Comparison of ENCODE assay signal across 23 cellular contexts in the genomic region with DNA sequence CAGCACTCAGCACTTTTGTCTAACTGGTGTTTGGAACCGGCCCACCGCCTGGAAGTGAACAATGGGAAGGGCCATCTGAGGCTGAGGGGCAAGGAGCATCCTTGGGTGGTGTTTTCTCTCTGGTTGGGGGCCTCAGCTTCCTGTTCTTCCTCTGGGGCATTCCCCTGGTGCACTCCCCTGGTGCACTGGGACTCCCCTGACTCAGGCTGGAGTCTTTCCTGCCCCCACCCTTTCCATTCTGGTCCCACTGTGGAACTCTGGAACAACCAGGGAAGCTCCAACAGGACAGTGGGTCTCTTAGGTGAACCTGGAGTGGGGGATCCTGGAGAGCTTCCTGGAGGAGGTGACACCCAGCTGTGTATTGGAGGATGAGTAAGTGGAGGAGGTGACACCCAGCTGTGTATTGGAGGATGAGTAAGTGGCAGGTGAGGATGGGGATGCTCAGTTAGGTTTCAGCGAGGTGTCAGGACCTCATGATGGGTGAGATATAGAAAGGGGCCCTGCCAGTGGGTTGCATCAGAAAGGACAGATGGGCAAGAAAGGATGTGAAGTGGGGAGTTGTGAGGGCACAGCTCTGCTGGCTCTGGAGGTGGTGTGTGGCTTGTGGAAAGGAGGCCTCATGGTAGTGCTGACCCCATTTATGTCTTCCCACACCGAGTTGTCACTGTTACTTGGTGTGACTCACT.
DNase-seq lines count a peak whose midpoint lies in the region; ATAC-seq and TF ChIP-seq lines count a peak whose summit lies in the region.
"Had no signal": no experiment of that assay in that cellular context is flagged by ENCODE, and none has a peak within 500 bp of the region (broad histone marks: within the 10 kb centered on the region; RNA-seq: fewer than 3 reads in every experiment).

No MANE protein-coding gene starts in this region.

- peaks cover 5% of the 10 kb centered on the region; the same call in 1 of the 2 replicates for H3K79me2 ChIP-seq in PC-3 (ENCODE audit: low read length)

- ATAC-seq in activated T-cell treated with anti-CD3 and anti-CD28 coated beads, Interleukin-2, amount 50 U/mL, for 72 hours (replicated peaks in 1 of 2) = peak; percentile 90 to 93
- ATAC-seq in PC-3 = no peak
- peak; percentile 83 for ATAC-seq in stimulated activated naive CD8-positive, alpha-beta T cell treated with anti-CD3 and anti-CD28 coated beads, Interleukin-15, Interleukin-2, amounts not matched to agents 100 U/mL and 50 U/mL, for 24 hours
- ATAC-seq in effector memory CD8-positive, alpha-beta T cell (replicated peaks) = no peak
- no peak for ATAC-seq in HG02973 (IDR thresholded peaks at IDR 0.05; ENCODE audit: unreplicated experiment)
- no peak for ATAC-seq in GM19035 (IDR thresholded peaks at IDR 0.05; ENCODE audit: unreplicated experiment)
- ATAC-seq: body of pancreas, mucosa of descending colon had no signal

- peak; percentile 56 to 71 for DNase-seq in activated T-cell treated with anti-CD3 and anti-CD28 coated beads, Interleukin-2, amount 50 U/mL, for 72 hours
- no peak for DNase-seq in activated T-cell treated with anti-CD3 and anti-CD28 coated beads, Interleukin-2, amount 50 U/mL, for 24 hours
- DNase-seq in PC-3 (no peak), epithelial cell of prostate (ENCODE audit: low read depth, low spot score) (no peak)
- peak; percentile 30 for DNase-seq in stimulated activated naive CD8-positive, alpha-beta T cell treated with anti-CD3 and anti-CD28 coated beads, Interleukin-15, Interleukin-2, amounts not matched to agents 100 U/mL and 50 U/mL, for 24 hours
- no peak for DNase-seq in effector memory CD8-positive, alpha-beta T cell
- DNase-seq: body of pancreas, DMS79, GDM1, kidney glomerular epithelial cell, mucosa of descending colon, NCI-H1105 treated with DMSO at 0.1 percent for 48 hours, NCI-H2029, NCI-H526, ovary, SK-N-SH had no signal

- no peaks in the 10 kb centered on the region for H3K9me3 ChIP-seq in PC-3 (ENCODE audit: low read length)
- H3K9me3 ChIP-seq: BLaER1, body of pancreas, mucosa of descending colon, ovary, SK-N-SH had no signal

- peaks cover 5% of the 10 kb centered on the region for H3F3A ChIP-seq in PC-3 (ENCODE audit: low read length, unreplicated experiment)

- H3K4me3 Mint-ChIP-seq in activated T-cell treated with anti-CD3 and anti-CD28 coated beads, Interleukin-2, amount 50 U/mL, for 72 hours = peak overlapping the region in 1 of 2 donors; percentile 59
- no peak overlapping the region for H3K4me3 Mint-ChIP-seq in activated T-cell treated with anti-CD3 and anti-CD28 coated beads, Interleukin-2, amount 50 U/mL, for 24 hours
- no peak overlapping the region for H3K4me3 Mint-ChIP-seq in effector memory CD8-positive, alpha-beta T cell
- H3K4me3 Mint-ChIP-seq: nephron; T-helper 1 cell treated with Interleukin-12 subunit alpha and Interleukin-12 subunit beta and Interleukin-4 antibody, amounts not matched to agents 30 μg/mL and 1 μg/mL, for 36 hours had no signal

- peaks cover 24% of the 10 kb centered on the region for H3K27me3 Mint-ChIP-seq in activated T-cell treated with anti-CD3 and anti-CD28 coated beads, Interleukin-2, amount 50 U/mL, for 72 hours (ENCODE audit: low read depth)
- H3K27me3 Mint-ChIP-seq in activated T-cell treated with anti-CD3 and anti-CD28 coated beads, Interleukin-2, amount 50 U/mL, for 24 hours = peaks cover 31% of the 10 kb centered on the region
- H3K27me3 Mint-ChIP-seq in effector memory CD8-positive, alpha-beta T cell = peaks cover 44 to 65% of the 10 kb centered on the region in 2 donors

- CTCF ChIA-PET in PC-3 (lab: Charles Lee) = no interaction called here

- no peaks in the 10 kb centered on the region for H3K36me3 Mint-ChIP-seq in activated T-cell treated with anti-CD3 and anti-CD28 coated beads, Interleukin-2, amount 50 U/mL, for 72 hours (ENCODE audit: insufficient read depth in 2 of 2)
- H3K36me3 Mint-ChIP-seq in activated T-cell treated with anti-CD3 and anti-CD28 coated beads, Interleukin-2, amount 50 U/mL, for 24 hours (ENCODE audit: low read depth) = no peaks in the 10 kb centered on the region
- H3K36me3 Mint-ChIP-seq in effector memory CD8-positive, alpha-beta T cell (ENCODE audit: insufficient read depth) = no peaks in the 10 kb centered on the region

- peak overlapping the region; percentile 5 for H3K27ac Mint-ChIP-seq in activated T-cell treated with anti-CD3 and anti-CD28 coated beads, Interleukin-2, amount 50 U/mL, for 72 hours
- H3K27ac Mint-ChIP-seq in activated T-cell treated with anti-CD3 and anti-CD28 coated beads, Interleukin-2, amount 50 U/mL, for 24 hours = no peak overlapping the region
- H3K27ac Mint-ChIP-seq in effector memory CD8-positive, alpha-beta T cell = no peak overlapping the region
- H3K27ac Mint-ChIP-seq: activated T-helper 2 cell treated with anti-CD3 and anti-CD28 coated beads, Interferon-gamma antibody, Interleukin-2, Interleukin-4, amounts not matched to agents 10 μg/mL and 5 μg/mL and 100 μg/mL, durations not matched to agents 14 hours and 24 hours and 36 hours; nephron; T-helper 1 cell treated with Interleukin-12 subunit alpha and Interleukin-12 subunit beta and Interleukin-4 antibody, amounts not matched to agents 30 μg/mL and 1 μg/mL, for 36 hours had no signal

- POLR2A ChIA-PET in PC-3 (lab: Charles Lee; ENCODE audit: unreplicated experiment) = no interaction called here

- no peaks in the 10 kb centered on the region for H4K20me1 ChIP-seq in PC-3 (ENCODE audit: low read length)
- H4K20me1 ChIP-seq: BLaER1 had no signal

- no peaks in the 10 kb centered on the region for H3K27me3 ChIP-seq in PC-3 (ENCODE audit: low read length)
- H3K27me3 ChIP-seq: BLaER1, body of pancreas, ovary had no signal

- peaks cover 25% of the 10 kb centered on the region for H3K4me1 Mint-ChIP-seq in activated T-cell treated with anti-CD3 and anti-CD28 coated beads, Interleukin-2, amount 50 U/mL, for 72 hours (ENCODE audit: low read depth)
- H3K4me1 Mint-ChIP-seq in activated T-cell treated with anti-CD3 and anti-CD28 coated beads, Interleukin-2, amount 50 U/mL, for 24 hours (ENCODE audit: low read depth) = peaks cover 14% of the 10 kb centered on the region
- H3K4me1 Mint-ChIP-seq in effector memory CD8-positive, alpha-beta T cell (ENCODE audit: low read depth in 2 of 2) = peaks cover 0 to 2% of the 10 kb centered on the region in 2 donors

- no peaks in the 10 kb centered on the region for H3K9me2 ChIP-seq in PC-3 (replicated peaks; ENCODE audit: low read length)
- H3K9me2 ChIP-seq: SK-N-SH had no signal

- no peak overlapping the region for H3K4me3 ChIP-seq in PC-3 (ENCODE audit: low read length)
- H3K4me3 ChIP-seq: BLaER1, body of pancreas, lung, mucosa of descending colon, ovary had no signal

- no peak overlapping the region for H2AFZ ChIP-seq in PC-3 (ENCODE audit: low read length)

- intact Hi-C loops in PC-3 (cut with micrococcal nuclease) = no loop called here

- no peak overlapping the region for H3K4me2 ChIP-seq in PC-3 (ENCODE audit: low read length)
- H3K4me2 ChIP-seq: BLaER1, SK-N-SH had no signal

- no peak overlapping the region for H3K9ac ChIP-seq in PC-3 (ENCODE audit: low read length)
- H3K9ac ChIP-seq: BLaER1, SK-N-SH had no signal

- no peaks in the 10 kb centered on the region for H3K36me3 ChIP-seq in PC-3 (ENCODE audit: low read depth, low read length)
- H3K36me3 ChIP-seq: BLaER1, ovary had no signal

- H3K4me1 ChIP-seq in PC-3 (ENCODE audit: insufficient read depth, low read length) = peaks cover 42% of the 10 kb centered on the region
- H3K4me1 ChIP-seq: BLaER1 had no signal

- H3K27ac ChIP-seq in PC-3 (ENCODE audit: low read length) (0 out of 2 replicates have a peak overlapping the region, but pooled peaks have one; percentile 11), epithelial cell of prostate (peak overlapping the region; percentile 100)
- H3K27ac ChIP-seq: BLaER1, body of pancreas, ovary had no signal

- no TSS peak for BruUV-seq in PC-3 (replicated peaks; lab: Mats Ljungman, UMichigan)

- H3K9me3 Mint-ChIP-seq in activated T-cell treated with anti-CD3 and anti-CD28 coated beads, Interleukin-2, amount 50 U/mL, for 72 hours = no peaks in the 10 kb centered on the region
- H3K9me3 Mint-ChIP-seq in activated T-cell treated with anti-CD3 and anti-CD28 coated beads, Interleukin-2, amount 50 U/mL, for 24 hours = no peaks in the 10 kb centered on the region
- no peaks in the 10 kb centered on the region for H3K9me3 Mint-ChIP-seq in effector memory CD8-positive, alpha-beta T cell
- H3K9me3 Mint-ChIP-seq: activated T-helper 2 cell treated with anti-CD3 and anti-CD28 coated beads, Interferon-gamma antibody, Interleukin-2, Interleukin-4, amounts not matched to agents 10 μg/mL and 5 μg/mL and 100 μg/mL, durations not matched to agents 14 hours and 24 hours and 36 hours; nephron; T-helper 1 cell treated with Interleukin-12 subunit alpha and Interleukin-12 subunit beta and Interleukin-4 antibody, amounts not matched to agents 30 μg/mL and 1 μg/mL, for 36 hours had no signal

- TF ChIP-seq CTCF in PC-3 (conservative IDR thresholded peaks at IDR 0.05; ENCODE audit: low read depth, low read length) = no peak

Comparison
In these comparisons a context has a peak if more than half of its experiments do, and no peak if none do; other contexts are left out.
1. DNase-seq: peak in activated T-cell treated with anti-CD3 and anti-CD28 coated beads, Interleukin-2, amount 50 U/mL, for 72 hours (2 of 2) and stimulated activated naive CD8-positive, alpha-beta T cell treated with anti-CD3 and anti-CD28 coated beads, Interleukin-15, Interleukin-2, amounts not matched to agents 100 U/mL and 50 U/mL, for 24 hours (single experiment); none in activated T-cell treated with anti-CD3 and anti-CD28 coated beads, Interleukin-2, amount 50 U/mL, for 24 hours (single experiment), PC-3 (single experiment), epithelial cell of prostate (single experiment) and effector memory CD8-positive, alpha-beta T cell (0 of 3).
2. ATAC-seq: peak in activated T-cell treated with anti-CD3 and anti-CD28 coated beads, Interleukin-2, amount 50 U/mL, for 72 hours (2 of 2) and stimulated activated naive CD8-positive, alpha-beta T cell treated with anti-CD3 and anti-CD28 coated beads, Interleukin-15, Interleukin-2, amounts not matched to agents 100 U/mL and 50 U/mL, for 24 hours (single experiment); none in PC-3 (single experiment), effector memory CD8-positive, alpha-beta T cell (single experiment), HG02973 (single experiment) and GM19035 (single experiment).